ENCODE assay signal across 8 cellular contexts in the genomic region with DNA sequence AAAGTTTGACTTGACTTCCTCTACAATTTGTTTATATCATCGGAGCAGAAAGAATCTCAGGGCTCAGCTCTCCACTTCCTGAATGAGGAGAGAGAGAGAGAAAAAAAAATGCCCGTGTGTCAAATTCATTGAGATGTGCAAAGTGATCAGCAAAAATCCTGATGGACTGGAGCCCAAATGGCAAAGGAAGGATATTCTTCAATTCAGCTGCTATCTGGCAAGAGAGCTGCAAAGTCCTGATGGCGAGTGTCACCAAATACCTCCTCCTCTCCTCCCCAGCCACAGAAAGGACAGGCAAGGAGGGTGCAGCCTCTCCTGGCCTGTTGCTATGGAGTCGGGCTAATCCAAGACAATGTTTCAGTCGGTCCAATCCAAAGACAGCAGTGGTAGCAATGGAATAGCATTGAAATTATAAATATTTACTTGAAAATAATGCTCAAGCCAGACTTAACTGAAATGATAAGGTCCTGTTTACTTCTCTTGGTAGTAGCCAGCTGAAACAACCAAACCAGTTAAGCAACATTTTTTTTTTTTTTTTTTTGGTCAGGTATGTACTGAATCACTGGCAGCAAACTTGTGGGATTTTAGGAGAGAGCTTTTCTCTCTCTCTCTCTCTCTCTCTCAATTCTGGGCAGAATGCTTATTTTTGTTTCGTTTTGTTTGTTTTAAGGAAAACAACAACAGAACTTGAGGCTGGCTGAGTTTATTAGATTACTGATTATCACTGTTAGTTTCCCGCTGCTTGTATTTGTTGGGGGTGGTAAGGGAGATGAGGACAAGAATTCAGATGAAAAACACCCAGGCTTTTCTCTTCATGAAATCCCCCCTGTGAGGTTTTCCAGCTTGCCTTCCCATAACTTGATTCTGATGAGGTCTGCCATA.
DNase-seq lines count a peak whose midpoint lies in the region; ATAC-seq, FAIRE-seq and TF ChIP-seq lines count a peak whose summit lies in the region.

No MANE protein-coding gene starts in this region.

- WGBS in HepG2 (ENCODE audit: low lambda C conversion rate): 3% methylated on average over 7 of the region's 7 CpGs

- peaks cover 64% of the 10 kb centered on the region for H3K4me1 Mint-ChIP-seq in activated CD8-positive, alpha-beta memory T cell treated with anti-CD3 and anti-CD28 coated beads, Interleukin-2, amount 10 ng/mL, durations not matched to agents 7 days and 5 days

- H3K27me3 ChIP-seq in HepG2 (ENCODE audit: control insufficient read depth in 1 of 2, insufficient read depth in 2 of 2, low read length in 2 of 2) (no peaks in the 10 kb centered on the region), thoracic aorta (replicated peaks; ENCODE audit: insufficient read depth) (no peaks in the 10 kb centered on the region)

- FAIRE-seq in HepG2 (lab: Jason Lieb, UNC): peak; percentile 32

- H3K27me3 Mint-ChIP-seq in activated CD8-positive, alpha-beta memory T cell treated with anti-CD3 and anti-CD28 coated beads, Interleukin-2, amount 10 ng/mL, durations not matched to agents 7 days and 5 days: no peaks in the 10 kb centered on the region

- BruUV-seq in HepG2 (replicated peaks; lab: Mats Ljungman, UMichigan): no TSS peak

- DNase-seq in activated CD8-positive, alpha-beta memory T cell treated with anti-CD3 and anti-CD28 coated beads, Interleukin-2, amount 10 ng/mL, durations not matched to agents 7 days and 5 days: no peak
- no peak for DNase-seq in activated CD8-positive, alpha-beta memory T cell treated with anti-CD3 and anti-CD28 coated beads, Interleukin-2, amount 50 U/mL, for 48 hours
- DNase-seq in NCI-H82 treated with DMSO at 0.1 percent for 48 hours (lab: John Stamatoyannopoulos, UW; ENCODE audit: unreplicated experiment) (peak; percentile 75), cardiac fibroblast (ENCODE audit: low read depth in 2 of 2) (peak; percentile 66 to 82), HepG2 (ENCODE audit: low spot score) (peak; percentile 59), thoracic aorta (ENCODE audit: low spot score) (no peak), COR-L47 (lab: John Stamatoyannopoulos, UW) (no peak)
- DNase-seq in stimulated activated naive CD4-positive, alpha-beta T cell treated with Interleukin-2 at 50 U/mL for 16 hours (lab: John Stamatoyannopoulos, UW): no peak

- H4K20me1 ChIP-seq in HepG2 (ENCODE audit: insufficient read depth, low read length): no peaks in the 10 kb centered on the region

- TF ChIP-seq EP300 in HepG2 (IDR thresholded peaks at IDR 0.05; ENCODE audit: low read depth in 2 of 2, low read length in 2 of 2): no peak
- no peak for TF ChIP-seq EP300 in HepG2 (CRISPR knock-in tag; IDR thresholded peaks at IDR 0.05; ENCODE audit: borderline replicate concordance)

- ATAC-seq in activated CD8-positive, alpha-beta memory T cell treated with anti-CD3 and anti-CD28 coated beads, Interleukin-2, amount 10 ng/mL, durations not matched to agents 7 days and 5 days: peak; percentile 24
- ATAC-seq in HepG2 (peak; percentile 54), thoracic aorta (ENCODE audit: insufficient number of reproducible peaks, low FRiP score, low read depth) (no peak)

- peak overlapping the region; percentile 85 for H3K4me2 ChIP-seq in HepG2 (ENCODE audit: low read depth, low read length)

- CTCF ChIA-PET in activated CD8-positive, alpha-beta memory T cell treated with anti-CD3 and anti-CD28 coated beads, Interleukin-2, amount 10 ng/mL, durations not matched to agents 7 days and 5 days (lab: Charles Lee): interaction anchor here (0.7 to 3.1 kb wide), 14 partner anchors 10 to 288 kb away, joined by 3 to 21 read pairs (median 4); no protein-coding TSS in a partner anchor
- CTCF ChIA-PET in HepG2 (lab: Yijun Ruan, JAX; ENCODE audit: low intra/inter-chr PET ratio, low total read pairs): no interaction called here

- peak overlapping the region; percentile 93 for H3K27ac Mint-ChIP-seq in activated CD8-positive, alpha-beta memory T cell treated with anti-CD3 and anti-CD28 coated beads, Interleukin-2, amount 10 ng/mL, durations not matched to agents 7 days and 5 days

- H3K4me3 Mint-ChIP-seq in activated CD8-positive, alpha-beta memory T cell treated with anti-CD3 and anti-CD28 coated beads, Interleukin-2, amount 10 ng/mL, durations not matched to agents 7 days and 5 days: peak overlapping the region; percentile 61

- H3K9me3 ChIP-seq in HepG2 (ENCODE audit: low read length) (no peaks in the 10 kb centered on the region), thoracic aorta (no peaks in the 10 kb centered on the region)

- H2AFZ ChIP-seq in HepG2 (ENCODE audit: low read length): peak overlapping the region; percentile 58

- in situ Hi-C loops in HepG2 (cut with HindIII; ENCODE audit: extremely low pct_ligation_motif_present, low pct_unique_long_range_greater_than_20kb): no loop called here

- H3K9ac ChIP-seq in HepG2 (ENCODE audit: insufficient read depth, low read depth, low read length): peak overlapping the region; percentile 56

- H3K36me3 Mint-ChIP-seq in activated CD8-positive, alpha-beta memory T cell treated with anti-CD3 and anti-CD28 coated beads, Interleukin-2, amount 10 ng/mL, durations not matched to agents 7 days and 5 days: peaks cover 6% of the 10 kb centered on the region

- intact Hi-C loops in HepG2 (cut with micrococcal nuclease; ENCODE audit: unreplicated experiment): loop anchor here (2.0 to 5.0 kb wide), 2 partner anchors 51 to 65 kb away; no protein-coding TSS in a partner anchor

- no peak for TF ChIP-seq POLR2A in HepG2 (IDR thresholded peaks at IDR 0.05; ENCODE audit: insufficient read depth in 1 of 2, low read depth in 2 of 2, low read length in 2 of 2)

- peaks cover 91% of the 10 kb centered on the region for H3K4me1 ChIP-seq in HepG2 (ENCODE audit: insufficient read depth, low read length)
- H3K4me1 ChIP-seq in thoracic aorta (ENCODE audit: control insufficient read depth in 1 of 2, low read depth in 2 of 2): peaks cover 13 to 21% of the 10 kb centered on the region in 2 donors

- H3K36me3 ChIP-seq in HepG2 (replicated peaks in 1 of 2; ENCODE audit: control insufficient read depth in 1 of 2, insufficient read depth in 2 of 2, low read length in 2 of 2) (no peaks in the 10 kb centered on the region), thoracic aorta (no peaks in the 10 kb centered on the region)

- peak overlapping the region; percentile 68 for H3K27ac ChIP-seq in HepG2 (ENCODE audit: extremely low read length, insufficient read depth, low read length)
- H3K27ac ChIP-seq in thoracic aorta: peak overlapping the region in 1 of 2 donors; percentile 27

- H3K4me3 ChIP-seq in cardiac fibroblast (replicated peaks in 1 of 2; ENCODE audit: low read depth in 2 of 2, low read length in 2 of 2) (peak overlapping the region in 1 of 2 donors; percentile 27), HepG2 (replicated peaks in 1 of 3; ENCODE audit: insufficient read depth in 1 of 3, low read depth in 2 of 3, low read length in 3 of 3) (peak overlapping the region; percentile 45 to 56 (median 49)), thoracic aorta (peak overlapping the region; percentile 49)

- no peaks in the 10 kb centered on the region for H3K9me3 Mint-ChIP-seq in activated CD8-positive, alpha-beta memory T cell treated with anti-CD3 and anti-CD28 coated beads, Interleukin-2, amount 10 ng/mL, durations not matched to agents 7 days and 5 days (ENCODE audit: low read depth)

- POLR2A ChIA-PET in HepG2 (lab: Yijun Ruan, JAX): interaction anchor here (0.7 to 4.7 kb wide), 31 partner anchors 8 to 287 kb away, joined by 3 to 50 read pairs (median 5); partner anchors contain the start of gene ZNF217

- TF ChIP-seq CTCF in cardiac fibroblast (IDR thresholded peaks at IDR 0.05; ENCODE audit: low read depth, low read length): no peak
- no peak for TF ChIP-seq CTCF in HepG2 (CRISPR knock-in tag; IDR thresholded peaks at IDR 0.05)
- TF ChIP-seq CTCF in thoracic aorta (IDR thresholded peaks at IDR 0.05): no peak

- H3K79me2 ChIP-seq in HepG2 (ENCODE audit: insufficient read depth, low read length): no peaks in the 10 kb centered on the region

- TF ChIP-seq RAD21 in HepG2 (CRISPR knock-in tag; IDR thresholded peaks at IDR 0.05): no peak

TF ChIP-seq in HepG2, 621 proteins besides CTCF, POLR2A, EP300 and RAD21 (continues in another document):
- TF ChIP-seq ZNF367 (CRISPR knock-in tag; IDR thresholded peaks at IDR 0.05; ENCODE audit: borderline replicate concordance) (no peak), PRDM15 (CRISPR knock-in tag; IDR thresholded peaks at IDR 0.05) (no peak), ELF1 (CRISPR knock-in tag; IDR thresholded peaks at IDR 0.05) (peak; percentile 30; the same call in 1 of the 2 replicates)

Comparison
In these comparisons a context has a peak if more than half of its experiments do, and no peak if none do; other contexts are left out.
1. DNase-seq: peak in NCI-H82 treated with DMSO at 0.1 percent for 48 hours (single experiment), cardiac fibroblast (2 of 2) and HepG2 (single experiment); none in activated CD8-positive, alpha-beta memory T cell treated with anti-CD3 and anti-CD28 coated beads, Interleukin-2, amount 10 ng/mL, durations not matched to agents 7 days and 5 days (single experiment), activated CD8-positive, alpha-beta memory T cell treated with anti-CD3 and anti-CD28 coated beads, Interleukin-2, amount 50 U/mL, for 48 hours (single experiment), thoracic aorta (single experiment), stimulated activated naive CD4-positive, alpha-beta T cell treated with Interleukin-2 at 50 U/mL for 16 hours (single experiment) and COR-L47 (single experiment).